In the genomic region with DNA sequence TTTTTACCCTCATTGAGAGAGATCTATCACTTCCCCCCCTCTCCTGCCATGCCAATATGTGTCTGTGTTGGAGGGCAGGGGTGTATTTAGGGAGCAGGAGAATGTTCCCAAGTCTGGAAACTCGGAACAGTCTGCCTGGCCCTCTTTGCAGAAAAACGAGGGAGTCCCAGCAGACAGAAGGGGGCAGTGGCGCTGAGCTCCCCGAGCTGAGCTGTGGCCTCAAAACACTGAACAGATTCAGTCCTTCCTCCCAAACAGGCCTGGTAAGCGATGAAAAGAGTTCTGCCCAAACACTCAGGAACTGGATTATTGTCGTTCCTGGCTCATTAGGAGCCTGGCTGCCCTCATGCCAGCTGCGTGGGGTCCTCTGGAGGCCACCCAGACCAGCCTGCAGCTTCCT, we compare ENCODE assay signal across 2 cellular contexts.
TF ChIP-seq lines count a peak whose summit lies in the region.

No MANE protein-coding gene starts in this region.

TF ChIP-seq in Ishikawa, 13 proteins besides CTCF, POLR2A, EP300 and RAD21:
- no peak for TF ChIP-seq YY1 (IDR thresholded peaks at IDR 0.05; ENCODE audit: low read depth)
- no peak for TF ChIP-seq TCF12 (IDR thresholded peaks at IDR 0.05; ENCODE audit: low read depth)
- TF ChIP-seq TEAD4 (IDR thresholded peaks at IDR 0.05), result no peak
- no peak for TF ChIP-seq TAF1 (IDR thresholded peaks at IDR 0.05; ENCODE audit: low read depth)
- no peak for TF ChIP-seq ZBTB7A (IDR thresholded peaks at IDR 0.05; ENCODE audit: low read depth)
- TF ChIP-seq MAX (IDR thresholded peaks at IDR 0.05), result no peak
- TF ChIP-seq EGR1 (IDR thresholded peaks at IDR 0.05), result no peak
- no peak for TF ChIP-seq USF1 (IDR thresholded peaks at IDR 0.05)
- TF ChIP-seq NFIC (IDR thresholded peaks at IDR 0.05), result no peak
- TF ChIP-seq FOXM1 (IDR thresholded peaks at IDR 0.05; ENCODE audit: borderline replicate concordance, low read depth), result no peak
- TF ChIP-seq CREB1 (IDR thresholded peaks at IDR 0.05; ENCODE audit: low read depth), result no peak
- TF ChIP-seq CEBPB (IDR thresholded peaks at IDR 0.05), result no peak
- TF ChIP-seq, protein P1, sequence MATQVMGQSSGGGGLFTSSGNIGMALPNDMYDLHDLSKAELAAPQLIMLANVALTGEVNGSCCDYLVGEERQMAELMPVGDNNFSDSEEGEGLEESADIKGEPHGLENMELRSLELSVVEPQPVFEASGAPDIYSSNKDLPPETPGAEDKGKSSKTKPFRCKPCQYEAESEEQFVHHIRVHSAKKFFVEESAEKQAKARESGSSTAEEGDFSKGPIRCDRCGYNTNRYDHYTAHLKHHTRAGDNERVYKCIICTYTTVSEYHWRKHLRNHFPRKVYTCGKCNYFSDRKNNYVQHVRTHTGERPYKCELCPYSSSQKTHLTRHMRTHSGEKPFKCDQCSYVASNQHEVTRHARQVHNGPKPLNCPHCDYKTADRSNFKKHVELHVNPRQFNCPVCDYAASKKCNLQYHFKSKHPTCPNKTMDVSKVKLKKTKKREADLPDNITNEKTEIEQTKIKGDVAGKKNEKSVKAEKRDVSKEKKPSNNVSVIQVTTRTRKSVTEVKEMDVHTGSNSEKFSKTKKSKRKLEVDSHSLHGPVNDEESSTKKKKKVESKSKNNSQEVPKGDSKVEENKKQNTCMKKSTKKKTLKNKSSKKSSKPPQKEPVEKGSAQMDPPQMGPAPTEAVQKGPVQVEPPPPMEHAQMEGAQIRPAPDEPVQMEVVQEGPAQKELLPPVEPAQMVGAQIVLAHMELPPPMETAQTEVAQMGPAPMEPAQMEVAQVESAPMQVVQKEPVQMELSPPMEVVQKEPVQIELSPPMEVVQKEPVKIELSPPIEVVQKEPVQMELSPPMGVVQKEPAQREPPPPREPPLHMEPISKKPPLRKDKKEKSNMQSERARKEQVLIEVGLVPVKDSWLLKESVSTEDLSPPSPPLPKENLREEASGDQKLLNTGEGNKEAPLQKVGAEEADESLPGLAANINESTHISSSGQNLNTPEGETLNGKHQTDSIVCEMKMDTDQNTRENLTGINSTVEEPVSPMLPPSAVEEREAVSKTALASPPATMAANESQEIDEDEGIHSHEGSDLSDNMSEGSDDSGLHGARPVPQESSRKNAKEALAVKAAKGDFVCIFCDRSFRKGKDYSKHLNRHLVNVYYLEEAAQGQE (IDR thresholded peaks at IDR 0.05; ENCODE audit: low read depth), result no peak

TF ChIP-seq in H1, 55 proteins besides CTCF, POLR2A, EP300 and RAD21:
- no peak for TF ChIP-seq SP4 (IDR thresholded peaks at IDR 0.05; ENCODE audit: low read length)
